ENCODE assay signal across 7 cellular contexts in genomic region chr13:77492982-77493381, GRCh38. TPM values are rescaled to one million over a fixed set of nuclear protein-coding genes. Genes with fewer than 3 reads are reported as not detected.
DNase-seq lines count a peak whose midpoint lies in the region; TF ChIP-seq lines count a peak whose summit lies in the region.

No MANE protein-coding gene starts in this region.

- TF ChIP-seq CTCF in GM12865 (IDR thresholded peaks at IDR 0.05; ENCODE audit: insufficient read depth, low read depth, low read length, missing control alignments) (peak; percentile 54), astrocyte of the spinal cord (IDR thresholded peaks at IDR 0.05; ENCODE audit: low read depth, low read length) (peak; percentile 68)

- DNase-seq in GM12865 (ENCODE audit: low read depth) (peak; percentile 62), HCEC 1CT (peak; percentile 28), NCI-H146 (lab: John Stamatoyannopoulos, UW) (peak; percentile 66), astrocyte of the spinal cord (ENCODE audit: low read depth, low spot score) (peak; percentile 33), mesendoderm (peak; percentile 37), islet precursor cell (no peak)
- no peak for DNase-seq in activated CD4-positive, alpha-beta T cell treated with anti-CD3 and anti-CD28 coated beads, Interleukin-2, amount 50 U/mL, for 4 hours

- no peak overlapping the region for H3K18ac ChIP-seq in mesendoderm (ENCODE audit: low read length)

- in situ Hi-C loops in astrocyte of the spinal cord (cut with HindIII; ENCODE audit: low sequenced_read_pairs): no loop called here

- no peak overlapping the region for H2BK5ac ChIP-seq in mesendoderm (ENCODE audit: low read length)

- no peak overlapping the region for H4K5ac ChIP-seq in mesendoderm (ENCODE audit: low read length)

- H3K56ac ChIP-seq in mesendoderm (ENCODE audit: low read length): no peak overlapping the region

- no peaks in the 10 kb centered on the region for H3K27me3 ChIP-seq in mesendoderm (ENCODE audit: insufficient read depth, low read length, poor library complexity)

- no peak overlapping the region for H3K9ac ChIP-seq in mesendoderm (ENCODE audit: low read length)

- no peaks in the 10 kb centered on the region for H3K4me1 ChIP-seq in mesendoderm (ENCODE audit: control insufficient read depth, low read depth, low read length)

- H3K79me2 ChIP-seq in mesendoderm (ENCODE audit: control insufficient read depth, insufficient read depth, low read length): no peaks in the 10 kb centered on the region

- H3K36me3 ChIP-seq in mesendoderm (ENCODE audit: control insufficient read depth, insufficient read depth, low read length): no peaks in the 10 kb centered on the region

- no peaks in the 10 kb centered on the region for H3K79me1 ChIP-seq in mesendoderm (ENCODE audit: low read length)

- no CpG with 5 or more reads among the region's 1 CpG for WGBS in mesendoderm (ENCODE audit: extremely low coverage, insufficient coverage, low lambda C conversion rate)

- no peak overlapping the region for H3K23ac ChIP-seq in mesendoderm (ENCODE audit: low read length)

- no peak overlapping the region for H3K27ac ChIP-seq in mesendoderm (ENCODE audit: low read depth, low read length)

- H3K4me3 ChIP-seq in GM12865 (ENCODE audit: low read depth, low read length): no peak overlapping the region
- H3K4me3 ChIP-seq in astrocyte of the spinal cord (ENCODE audit: low read depth, low read length): no peak overlapping the region
- no peak overlapping the region for H3K4me3 ChIP-seq in mesendoderm (ENCODE audit: low read length)

- no peak overlapping the region for H2BK120ac ChIP-seq in mesendoderm (ENCODE audit: low read depth, low read length)

- H2AK5ac ChIP-seq in mesendoderm (ENCODE audit: low read length): no peak overlapping the region

- no peak overlapping the region for H3K4me2 ChIP-seq in mesendoderm (ENCODE audit: low read length)

- no peak overlapping the region for H4K8ac ChIP-seq in mesendoderm (ENCODE audit: low read depth, low read length)

- H2BK15ac ChIP-seq in mesendoderm (replicated peaks; ENCODE audit: low read depth): no peak overlapping the region

- no peak overlapping the region for H3K4ac ChIP-seq in mesendoderm (ENCODE audit: low read depth, low read length)

RNA-seq across cellular contexts. Expression of gene SCEL, which starts 42.5 kb away (rescaled TPM):
- polyA plus RNA-seq in mesendoderm (2013, experiment 1 of 2): 0.07 TPM
- 0.04 TPM for polyA plus RNA-seq in mesendoderm (2013, experiment 2 of 2)

Comparison
In these comparisons a context has a peak if more than half of its experiments do, and no peak if none do; other contexts are left out.
1. DNase-seq: peak in GM12865 (single experiment), HCEC 1CT (single experiment), NCI-H146 (single experiment), astrocyte of the spinal cord (single experiment) and mesendoderm (single experiment); none in islet precursor cell (single experiment) and activated CD4-positive, alpha-beta T cell treated with anti-CD3 and anti-CD28 coated beads, Interleukin-2, amount 50 U/mL, for 4 hours (0 of 2).